ENCODE assay signal across 9 cellular contexts in the genomic region with DNA sequence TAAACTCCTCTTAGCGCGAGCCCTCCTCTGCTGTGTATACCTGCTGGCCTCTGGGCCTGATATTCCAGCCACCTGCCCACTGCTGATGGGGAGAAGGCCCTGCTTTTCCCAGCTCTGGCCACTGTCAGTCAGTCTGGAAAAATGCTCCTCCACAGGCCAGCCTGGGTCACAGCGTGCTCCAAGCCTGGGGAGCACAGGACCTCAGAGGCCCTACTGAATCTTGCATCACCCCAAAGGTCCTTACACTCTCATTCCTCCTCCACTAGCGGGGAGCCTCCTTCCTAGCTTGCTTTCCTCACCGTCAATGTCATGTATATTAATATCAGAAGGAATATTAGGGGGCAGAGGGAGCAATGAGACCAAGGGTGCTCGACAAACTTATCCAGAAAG.
A peak's percentile ranks its signal among the peaks of the same experiment; 100 is the strongest.
DNase-seq lines count a peak whose midpoint lies in the region; ATAC-seq and TF ChIP-seq lines count a peak whose summit lies in the region.
"Had no signal": no experiment of that assay in that cellular context is flagged by ENCODE, and none has a peak within 500 bp of the region (broad histone marks: within the 10 kb centered on the region; RNA-seq: fewer than 3 reads in every experiment).

No MANE protein-coding gene starts in this region.

- H3K9me3 Mint-ChIP-seq in central memory CD8-positive, alpha-beta T cell = no peaks in the 10 kb centered on the region
- no peaks in the 10 kb centered on the region for H3K9me3 Mint-ChIP-seq in type B pancreatic cell

- WGBS in mesenchymal stem cell = 77% methylated on average over 4 of the region's 6 CpGs

- peaks cover 10% of the 10 kb centered on the region for H3K79me1 ChIP-seq in mesenchymal stem cell (replicated peaks; ENCODE audit: low read length, poor library complexity, severe bottlenecking)

- H2BK12ac ChIP-seq in mesenchymal stem cell (ENCODE audit: low read length in 2 of 2) = peak overlapping the region; percentile 6 to 51

- peaks cover 3% of the 10 kb centered on the region for H3K36me3 Mint-ChIP-seq in central memory CD8-positive, alpha-beta T cell (ENCODE audit: insufficient read depth)
- peaks cover 4% of the 10 kb centered on the region for H3K36me3 Mint-ChIP-seq in type B pancreatic cell

- peak overlapping the region in 1 of 2 experiments; percentile 26 for H3K14ac ChIP-seq in mesenchymal stem cell (ENCODE audit: low read length in 2 of 2)

- no peak overlapping the region for H2BK120ac ChIP-seq in mesenchymal stem cell (ENCODE audit: low read depth, low read length)

- H3K4me1 ChIP-seq in mesenchymal stem cell (ENCODE audit: control insufficient read depth, insufficient read depth, low read depth, low read length) = peaks cover 51% of the 10 kb centered on the region

- peak overlapping the region; percentile 3 for H2AK5ac ChIP-seq in mesenchymal stem cell (ENCODE audit: low read length, severe bottlenecking)

- ATAC-seq in central memory CD8-positive, alpha-beta T cell (replicated peaks; ENCODE audit: extremely low read depth, poor library complexity, severe bottlenecking) = no peak
- no peak for ATAC-seq in HG03039 (IDR thresholded peaks at IDR 0.05; ENCODE audit: unreplicated experiment)

- H2BK15ac ChIP-seq in mesenchymal stem cell (ENCODE audit: low read depth, poor library complexity, severe bottlenecking) = no peak overlapping the region

- TF ChIP-seq CTCF in type B pancreatic cell (conservative IDR thresholded peaks at IDR 0.05) = no peak

- H3K23ac ChIP-seq in mesenchymal stem cell (ENCODE audit: low read length in 2 of 2) = no peak overlapping the region

- peak overlapping the region; percentile 72 for H3K27ac ChIP-seq in mesenchymal stem cell (ENCODE audit: low read length, poor library complexity, severe bottlenecking)

- no peaks in the 10 kb centered on the region for H3K27me3 ChIP-seq in mesenchymal stem cell (ENCODE audit: control insufficient read depth in 1 of 2, insufficient read depth in 1 of 2, low read length in 2 of 2)

- peak; percentile 18 for DNase-seq in NCI-H2171 treated with DMSO at 0.1 percent for 48 hours (lab: John Stamatoyannopoulos, UW)
- no peak for DNase-seq in NCI-H2171 (lab: John Stamatoyannopoulos, UW)
- DNase-seq in central memory CD8-positive, alpha-beta T cell (ENCODE audit: low spot score in 2 of 2) = no peak
- no peak for DNase-seq in mesenchymal stem cell
- no peak for DNase-seq in type B pancreatic cell (ENCODE audit: extremely low spot score, unreplicated experiment)
- no peak for DNase-seq in DMS153 treated with DMSO at 0.1 percent for 48 hours (lab: John Stamatoyannopoulos, UW; ENCODE audit: unreplicated experiment)
- DNase-seq in kidney tubule cell (ENCODE audit: low spot score) = no peak
- DNase-seq: ACHN had no signal

- H3K4me3 ChIP-seq in mesenchymal stem cell (ENCODE audit: insufficient read depth in 1 of 2, low read depth in 1 of 2, low read length in 2 of 2) = peak overlapping the region in 1 of 2 experiments; percentile 55

- H3K9ac ChIP-seq in mesenchymal stem cell (ENCODE audit: low read length) = peak overlapping the region; percentile 78

- H3K4me3 Mint-ChIP-seq in central memory CD8-positive, alpha-beta T cell = no peak overlapping the region
- no peak overlapping the region for H3K4me3 Mint-ChIP-seq in type B pancreatic cell

- H3K18ac ChIP-seq in mesenchymal stem cell (ENCODE audit: low read depth in 1 of 2, low read length in 2 of 2) = peak overlapping the region; percentile 61 to 79

- peak overlapping the region; percentile 13 for H3K27ac Mint-ChIP-seq in central memory CD8-positive, alpha-beta T cell (ENCODE audit: low read depth)
- H3K27ac Mint-ChIP-seq in type B pancreatic cell = peak overlapping the region; percentile 41

- no peak overlapping the region for H2BK5ac ChIP-seq in mesenchymal stem cell (ENCODE audit: low read depth, low read length, poor library complexity, severe bottlenecking)

- H3K9me3 ChIP-seq in mesenchymal stem cell (ENCODE audit: control insufficient read depth, low read length) = no peaks in the 10 kb centered on the region

- H3K36me3 ChIP-seq in mesenchymal stem cell (ENCODE audit: control insufficient read depth in 1 of 2, insufficient read depth in 2 of 2, low read depth in 1 of 2, low read length in 2 of 2) = peaks cover 4 to 35% of the 10 kb centered on the region in 2 experiments

- no peaks in the 10 kb centered on the region for H3K4me1 Mint-ChIP-seq in central memory CD8-positive, alpha-beta T cell
- H3K4me1 Mint-ChIP-seq in type B pancreatic cell (ENCODE audit: unreplicated experiment) = peaks cover 47% of the 10 kb centered on the region

- peaks cover 7% of the 10 kb centered on the region for H3K27me3 Mint-ChIP-seq in central memory CD8-positive, alpha-beta T cell
- no peaks in the 10 kb centered on the region for H3K27me3 Mint-ChIP-seq in type B pancreatic cell

- no peak overlapping the region for H3K4me2 ChIP-seq in mesenchymal stem cell (ENCODE audit: low read length, poor library complexity, severe bottlenecking)

- H4K8ac ChIP-seq in mesenchymal stem cell (ENCODE audit: low read length) = peak overlapping the region; percentile 10

- H2AFZ ChIP-seq in mesenchymal stem cell (ENCODE audit: low read depth, low read length) = no peak overlapping the region

- H3K4ac ChIP-seq in mesenchymal stem cell (ENCODE audit: low read depth in 1 of 2, low read length in 2 of 2) = peak overlapping the region in 1 of 2 experiments; percentile 57

- H4K91ac ChIP-seq in mesenchymal stem cell (ENCODE audit: low read length) = peak overlapping the region; percentile 6
